ENCODE assay signal across 11 cellular contexts in genomic region chr1:234944439-234945369, GRCh38.
A peak's percentile ranks its signal among the peaks of the same experiment; 100 is the strongest.
DNase-seq lines count a peak whose midpoint lies in the region; ATAC-seq and TF ChIP-seq lines count a peak whose summit lies in the region.
"Had no signal": no experiment of that assay in that cellular context is flagged by ENCODE, and none has a peak within 500 bp of the region (broad histone marks: within the 10 kb centered on the region; RNA-seq: fewer than 3 reads in every experiment).

No MANE protein-coding gene starts in this region.

- H3K4me1 Mint-ChIP-seq in CD14-positive monocyte: peaks cover 30% of the 10 kb centered on the region

- ATAC-seq in GM19452 (IDR thresholded peaks at IDR 0.05; ENCODE audit: unreplicated experiment) (peak; percentile 61), left ventricle myocardium superior (peak; percentile 52)
- ATAC-seq: naive thymus-derived CD4-positive, alpha-beta T cell had no signal

- peak overlapping the region; percentile 88 to 96 (median 95) for H3K27ac Mint-ChIP-seq in CD14-positive monocyte

- in situ Hi-C loops in ACHN (cut with HindIII; ENCODE audit: low pct_ligation_motif_present, low pct_unique_long_range_greater_than_20kb, low sequenced_read_pairs): no loop called here

- peaks cover 10 to 24% (median 16%) of the 10 kb centered on the region in 7 donors for H3K9me3 Mint-ChIP-seq in CD14-positive monocyte

- peak overlapping the region; percentile 51 for H3K4me2 ChIP-seq in OCI-LY3 (ENCODE audit: low read length)

- no peaks in the 10 kb centered on the region for H3K36me3 ChIP-seq in OCI-LY3 (replicated peaks; ENCODE audit: low read depth, low read length)
- H3K36me3 ChIP-seq: stomach had no signal

- H2AFZ ChIP-seq in OCI-LY3 (ENCODE audit: low read depth, low read length): no peak overlapping the region

- DNase-seq in CD14-positive monocyte (ENCODE audit: low spot score) (no peak), left ventricle myocardium superior (no peak), HEK293T (ENCODE audit: extremely low spot score) (no peak), ACHN (no peak), T1000 (lab: John Stamatoyannopoulos, UW) (no peak), NCI-H1436 treated with DMSO at 0.1 percent for 48 hours (lab: John Stamatoyannopoulos, UW) (no peak)
- DNase-seq: stimulated activated CD4-positive, alpha-beta T cell treated with anti-CD3 and anti-CD28 coated beads, Interleukin-15, amount 100 ng/mL, for 24 hours; stomach had no signal

- peaks cover 0 to 3% (median 0%) of the 10 kb centered on the region in 3 donors for H3K27me3 Mint-ChIP-seq in CD14-positive monocyte (ENCODE audit: low read depth in 3 of 3)
- H3K27me3 Mint-ChIP-seq: naive thymus-derived CD4-positive, alpha-beta T cell had no signal

- no peak overlapping the region; the same call in 1 of the 2 replicates for H3K9ac ChIP-seq in OCI-LY3 (ENCODE audit: low read length)

- no peaks in the 10 kb centered on the region for H4K20me1 ChIP-seq in OCI-LY3 (ENCODE audit: insufficient read depth, low read length)

- CTCF ChIA-PET in HEK293T (lab: Yijun Ruan, JAX): no interaction called here

- H3K4me3 ChIP-seq in OCI-LY3 (ENCODE audit: low read length): peak overlapping the region; percentile 9
- H3K4me3 ChIP-seq: stomach had no signal

- peaks cover 6% of the 10 kb centered on the region; the same call in 1 of the 2 replicates for H3K9me3 ChIP-seq in OCI-LY3 (ENCODE audit: insufficient read depth, low read length)

- peaks cover 25% of the 10 kb centered on the region for H3K4me1 ChIP-seq in OCI-LY3 (ENCODE audit: low read length)

- intact Hi-C loops in CD14-positive monocyte (cut with micrococcal nuclease): no loop called here
- intact Hi-C loops in left ventricle myocardium superior (cut with micrococcal nuclease): no loop called here

- POLR2A ChIA-PET in HEK293T (lab: Yijun Ruan, JAX): no interaction called here

- H3K4me3 Mint-ChIP-seq in CD14-positive monocyte: peak overlapping the region in 1 of 2 donors; percentile 75
- H3K4me3 Mint-ChIP-seq: naive thymus-derived CD4-positive, alpha-beta T cell had no signal

- peaks cover 0 to 8% of the 10 kb centered on the region in 2 donors for H3K36me3 Mint-ChIP-seq in CD14-positive monocyte

- H3K27ac ChIP-seq in OCI-LY3 (ENCODE audit: low read length): peak overlapping the region; percentile 43
- H3K27ac ChIP-seq: stomach had no signal

- H3K27me3 ChIP-seq in OCI-LY3 (ENCODE audit: low read depth, low read length): 0 out of 2 replicates have a peak, but pooled peaks cover 3% of the 10 kb centered on the region
- H3K27me3 ChIP-seq: stomach had no signal

- no peak for TF ChIP-seq CTCF in CD14-positive monocyte (IDR thresholded peaks at IDR 0.05)
- TF ChIP-seq CTCF in OCI-LY3 (IDR thresholded peaks at IDR 0.05; ENCODE audit: low read depth, low read length): no peak

- H3K79me2 ChIP-seq in OCI-LY3 (ENCODE audit: low read length): no peaks in the 10 kb centered on the region

TF ChIP-seq in HEK293T, 16 proteins besides CTCF, POLR2A, EP300 and RAD21:
- TF ChIP-seq, protein P1, sequence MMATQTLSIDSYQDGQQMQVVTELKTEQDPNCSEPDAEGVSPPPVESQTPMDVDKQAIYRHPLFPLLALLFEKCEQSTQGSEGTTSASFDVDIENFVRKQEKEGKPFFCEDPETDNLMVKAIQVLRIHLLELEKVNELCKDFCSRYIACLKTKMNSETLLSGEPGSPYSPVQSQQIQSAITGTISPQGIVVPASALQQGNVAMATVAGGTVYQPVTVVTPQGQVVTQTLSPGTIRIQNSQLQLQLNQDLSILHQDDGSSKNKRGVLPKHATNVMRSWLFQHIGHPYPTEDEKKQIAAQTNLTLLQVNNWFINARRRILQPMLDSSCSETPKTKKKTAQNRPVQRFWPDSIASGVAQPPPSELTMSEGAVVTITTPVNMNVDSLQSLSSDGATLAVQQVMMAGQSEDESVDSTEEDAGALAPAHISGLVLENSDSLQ (IDR thresholded peaks at IDR 0.05): no peak
- no peak for TF ChIP-seq HDGF (IDR thresholded peaks at IDR 0.05; ENCODE audit: borderline replicate concordance)
- TF ChIP-seq NFRKB (IDR thresholded peaks at IDR 0.05): no peak
- TF ChIP-seq ELF4 (IDR thresholded peaks at IDR 0.05): no peak
- TF ChIP-seq CTBP1 (IDR thresholded peaks at IDR 0.05; ENCODE audit: borderline replicate concordance): no peak
- no peak for TF ChIP-seq SP1 (IDR thresholded peaks at IDR 0.05)
- TF ChIP-seq ARNT (IDR thresholded peaks at IDR 0.05): no peak
- TF ChIP-seq TARDBP (IDR thresholded peaks at IDR 0.05): no peak
- TF ChIP-seq L3MBTL2 (conservative IDR thresholded peaks at IDR 0.05): no peak
- TF ChIP-seq ZNF384 (IDR thresholded peaks at IDR 0.05): no peak
- no peak for TF ChIP-seq BHLHE40 (IDR thresholded peaks at IDR 0.05; ENCODE audit: borderline replicate concordance)
- TF ChIP-seq SUZ12 (IDR thresholded peaks at IDR 0.05): no peak
- no peak for TF ChIP-seq FOXA1 (IDR thresholded peaks at IDR 0.05)
- TF ChIP-seq FOXK2 (IDR thresholded peaks at IDR 0.05): no peak
- TF ChIP-seq FOXM1 (IDR thresholded peaks at IDR 0.05; ENCODE audit: borderline replicate concordance): no peak
- no peak for TF ChIP-seq LEF1 (IDR thresholded peaks at IDR 0.05; ENCODE audit: borderline replicate concordance)
